In the genomic region with DNA sequence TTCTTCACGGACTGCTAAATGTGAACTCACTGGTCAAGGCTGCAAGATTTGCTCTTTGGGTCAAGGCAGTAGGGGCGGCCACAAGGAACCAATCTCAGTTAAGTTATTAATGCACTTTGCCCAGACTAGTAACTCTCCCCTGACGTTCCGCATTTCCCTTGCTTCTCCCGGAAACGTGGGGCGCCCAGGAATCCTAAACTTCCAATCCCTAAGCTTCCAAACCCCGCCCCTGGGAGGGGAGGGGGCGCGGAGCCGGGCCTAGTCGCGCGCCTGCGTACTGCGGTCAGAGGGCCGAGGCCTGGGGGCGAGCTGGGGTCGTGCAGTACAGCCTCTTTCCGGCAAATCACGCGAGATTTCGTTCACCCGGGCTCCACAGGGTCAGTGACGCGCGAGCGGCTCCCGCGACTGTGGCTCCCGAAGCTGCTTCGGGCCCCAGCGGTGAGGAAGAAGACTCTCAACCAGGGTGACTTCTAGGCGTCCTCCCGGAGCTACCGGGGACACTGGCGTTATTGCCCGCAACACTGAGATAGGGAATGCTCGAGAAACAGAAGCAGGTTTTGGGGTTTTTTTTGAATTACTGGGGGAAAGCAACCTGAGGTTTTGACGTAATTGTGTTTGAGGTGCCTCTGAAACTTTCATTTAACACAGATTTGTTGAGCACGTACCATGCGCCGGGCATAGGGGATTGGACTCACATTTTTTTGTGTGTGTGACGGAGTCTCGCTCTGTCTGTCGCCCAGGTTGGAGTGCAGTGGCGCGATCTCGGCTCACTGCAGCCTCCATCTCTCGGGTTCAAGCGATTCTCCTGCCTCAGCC, we compare ENCODE assay signal across 8 cellular contexts. TPM values are rescaled to one million over a fixed set of nuclear protein-coding genes. Genes with fewer than 3 reads are reported as not detected.
DNase-seq lines count a peak whose midpoint lies in the region; ATAC-seq and TF ChIP-seq lines count a peak whose summit lies in the region.

A gene (plus strand): TSS at position 265 of the 816 bp plus-strand sequence. CDS start 7,032 bp downstream, outside the sequence.

- ATAC-seq in GM18909 (IDR thresholded peaks at IDR 0.05; ENCODE audit: poor library complexity, unreplicated experiment) (peak; percentile 92), HG03196 (IDR thresholded peaks at IDR 0.05; ENCODE audit: unreplicated experiment) (peak; percentile 81)

- WGBS in spleen, 5 donors = 1 to 8% (median 1%) methylated on average over 26 to 51 of the region's 51 CpGs

- no peaks in the 10 kb centered on the region for H3K27me3 ChIP-seq in spleen (replicated peaks in 1 of 7)

- CTCF ChIA-PET in AG04449 (lab: Yijun Ruan, JAX) = interaction anchor here (0.7 to 3.6 kb wide), 7 partner anchors 13 to 140 kb away, joined by 3 to 25 read pairs (median 3); no protein-coding TSS in a partner anchor

- peak in 1 of 3 donors; percentile 69 for TF ChIP-seq POLR2A in spleen (IDR thresholded peaks at IDR 0.05)

- peaks cover 0 to 24% (median 16%) of the 10 kb centered on the region in 6 donors for H3K4me1 ChIP-seq in spleen

- intact Hi-C loops in spleen (cut with DNase I; ENCODE audit: low total_unique reads) = no loop called here

- H3K4me3 ChIP-seq in AG04449 (ENCODE audit: low read depth, low read length) (peak within 1 kb of the TSS; percentile 67), spleen (peak within 1 kb of the TSS; percentile 46 to 74 (median 54))

- POLR2A ChIA-PET in AG04449 (lab: Yijun Ruan, JAX) = interaction anchor here (0.6 to 1.4 kb wide), 6 partner anchors 15 to 139 kb away, joined by 3 to 4 read pairs (median 4); a partner anchor contains a TSS

- peak within 1 kb of the TSS; percentile 77 to 93 (median 90) for H3K27ac ChIP-seq in spleen

- DNase-seq in AG04449 (ENCODE audit: low read depth, low spot score) = peak; percentile 73
- peak; percentile 94 for DNase-seq in NCI-H345 (lab: John Stamatoyannopoulos, UW)
- peak; percentile 61 to 75 (median 70) for DNase-seq in activated CD4-positive, CD25-positive, alpha-beta regulatory T cell (lab: John Stamatoyannopoulos, UW)
- DNase-seq in central memory CD4-positive, alpha-beta T cell = peak; percentile 88
- peak; percentile 87 for DNase-seq in inferior parietal cortex (ENCODE audit: extremely low spot score)
- DNase-seq in spleen = peak; percentile 96

- no peaks in the 10 kb centered on the region for H3K9me3 ChIP-seq in spleen

- H3K36me3 ChIP-seq in spleen = no peaks in the 10 kb centered on the region

- no peak for TF ChIP-seq CTCF in AG04449 (IDR thresholded peaks at IDR 0.05; ENCODE audit: insufficient read depth, low read length, missing control alignments)
- TF ChIP-seq CTCF in spleen (IDR thresholded peaks at IDR 0.05 in 8 of 11, conservative IDR thresholded peaks at IDR 0.05 in 3 of 11) = peak in 8 of 11 experiments; percentile 2 to 53 (median 37)

RNA-seq across cellular contexts. Expression of the gene that starts here (rescaled TPM):
- total RNA-seq in spleen = 1 to 10 TPM; 3.4 to 8.6 (median 6.3) TPM
- 1 to 10 TPM; 2.2 to 3.6 (median 3.3) TPM for polyA plus RNA-seq in spleen

Comparison
In these comparisons a context has a peak if more than half of its experiments do, and no peak if none do; other contexts are left out.
1. Peak in every context shown above with its lines: DNase-seq, ATAC-seq, H3K4me3 ChIP-seq and H3K27ac ChIP-seq.